In genomic region chr13:73661687-73662425, GRCh38 we compare ENCODE assay signal across 1 cellular context.
TF ChIP-seq lines count a peak whose summit lies in the region.

No MANE protein-coding gene starts in this region.

TF ChIP-seq in GM23338, 12 proteins besides CTCF, POLR2A, EP300 and RAD21 (continued from another document):
- TF ChIP-seq ZNF462 (CRISPR knock-in tag; IDR thresholded peaks at IDR 0.05) (no peak), EZH2 (IDR thresholded peaks at IDR 0.05; ENCODE audit: low read depth, unreplicated experiment) (no peak), REST (IDR thresholded peaks at IDR 0.05; ENCODE audit: unreplicated experiment) (no peak), STAT1 (IDR thresholded peaks at IDR 0.05; ENCODE audit: unreplicated experiment) (no peak), ZNF331 (CRISPR knock-in tag; IDR thresholded peaks at IDR 0.05; ENCODE audit: low read depth) (no peak), NANOG (IDR thresholded peaks at IDR 0.05; ENCODE audit: borderline replicate concordance) (no peak), EZH2phosphoT487 (IDR thresholded peaks at IDR 0.05; ENCODE audit: unreplicated experiment) (no peak), ETS1 (IDR thresholded peaks at IDR 0.05) (no peak)
